ENCODE assay signal across 7 cellular contexts in the genomic region with DNA sequence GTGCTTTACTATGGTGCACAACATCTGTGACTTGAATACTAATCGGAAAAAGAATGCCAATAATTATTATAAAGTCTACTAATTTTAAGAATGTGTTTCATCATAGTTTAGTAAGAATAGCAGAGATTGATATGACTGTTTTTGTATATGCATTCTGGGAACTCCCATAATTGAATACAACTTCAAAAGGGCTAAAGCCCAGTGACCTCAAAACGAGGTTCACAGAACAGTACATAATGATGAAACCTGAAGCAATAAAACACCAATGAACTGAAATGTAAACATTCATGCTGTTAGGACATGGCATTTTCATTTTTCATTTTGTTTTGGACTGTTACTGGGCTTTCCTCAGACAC. TPM values are rescaled to one million over a fixed set of nuclear protein-coding genes. Genes with fewer than 3 reads are reported as not detected.
DNase-seq lines count a peak whose midpoint lies in the region; ATAC-seq, FAIRE-seq and TF ChIP-seq lines count a peak whose summit lies in the region.

No MANE protein-coding gene starts in this region.

- H3K9ac ChIP-seq in keratinocyte (ENCODE audit: control insufficient read depth, extremely low read depth, insufficient read depth, low read length): peak overlapping the region; percentile 93

- H3K4me1 ChIP-seq in keratinocyte (ENCODE audit: control insufficient read depth, extremely low read depth, insufficient read depth, low read length): peaks cover 11% of the 10 kb centered on the region
- peaks cover 8 to 9% of the 10 kb centered on the region in 2 donors for H3K4me1 ChIP-seq in thyroid gland

- H3K4me1 Mint-ChIP-seq in activated naive CD8-positive, alpha-beta T cell treated with anti-CD3 and anti-CD28 coated beads, Interleukin-2, amount 50 U/mL, for 24 hours: peaks cover 18% of the 10 kb centered on the region

- H3K79me2 ChIP-seq in keratinocyte (ENCODE audit: control insufficient read depth, insufficient read depth, low read length): peaks cover 12% of the 10 kb centered on the region

- dilution Hi-C loops in keratinocyte (cut with MboI; ENCODE audit: extremely low pct_ligation_motif_present, low sequenced_read_pairs): no loop called here

- intact Hi-C loops in thyroid gland (cut with DNase I): loop anchor here (10.0 kb wide), 1 partner anchor 60 kb away; no protein-coding TSS in a partner anchor

- no peaks in the 10 kb centered on the region for H3K27me3 Mint-ChIP-seq in activated naive CD8-positive, alpha-beta T cell treated with anti-CD3 and anti-CD28 coated beads, Interleukin-2, amount 50 U/mL, for 24 hours

- DNase-seq in activated naive CD8-positive, alpha-beta T cell treated with anti-CD3 and anti-CD28 coated beads, Interleukin-2, amount 50 U/mL, for 24 hours: no peak
- DNase-seq in keratinocyte (ENCODE audit: low read depth, low spot score) (no peak), thyroid gland (no peak), amniotic stem cell (lab: John Stamatoyannopoulos, UW) (no peak)

- no peaks in the 10 kb centered on the region for H3K9me3 Mint-ChIP-seq in activated naive CD8-positive, alpha-beta T cell treated with anti-CD3 and anti-CD28 coated beads, Interleukin-2, amount 50 U/mL, for 24 hours

- H3K36me3 ChIP-seq in keratinocyte (ENCODE audit: control insufficient read depth in 2 of 2, extremely low read depth in 1 of 2, insufficient read depth in 2 of 2, low read length in 2 of 2) (no peaks in the 10 kb centered on the region), thyroid gland (no peaks in the 10 kb centered on the region)

- no peak for TF ChIP-seq POLR2A in thyroid gland (IDR thresholded peaks at IDR 0.05)

- no peaks in the 10 kb centered on the region for H3K9me1 ChIP-seq in keratinocyte (ENCODE audit: control insufficient read depth, extremely low read depth, insufficient read depth, low read length)

- no peaks in the 10 kb centered on the region for H3K36me3 Mint-ChIP-seq in activated naive CD8-positive, alpha-beta T cell treated with anti-CD3 and anti-CD28 coated beads, Interleukin-2, amount 50 U/mL, for 24 hours (ENCODE audit: low read depth)

- peak overlapping the region; percentile 89 for H3K4me3 Mint-ChIP-seq in activated naive CD8-positive, alpha-beta T cell treated with anti-CD3 and anti-CD28 coated beads, Interleukin-2, amount 50 U/mL, for 24 hours

- H3K4me2 ChIP-seq in keratinocyte (ENCODE audit: control insufficient read depth, extremely low read depth, insufficient read depth, low read depth, low read length): peak overlapping the region; percentile 93

- TF ChIP-seq CTCF in keratinocyte (optimal IDR thresholded peaks at IDR 0.05 in 1 of 3, IDR thresholded peaks at IDR 0.05 in 1 of 3, conservative IDR thresholded peaks at IDR 0.05 in 1 of 3; ENCODE audit: extremely low read depth in 1 of 3, insufficient read depth in 2 of 3, low read length in 3 of 3) (no peak), thyroid gland (IDR thresholded peaks at IDR 0.05) (no peak)

- H4K20me1 ChIP-seq in keratinocyte (ENCODE audit: control insufficient read depth, extremely low read depth, insufficient read depth, low read length): no peaks in the 10 kb centered on the region

- FAIRE-seq in keratinocyte (lab: Jason Lieb, UNC): no peak

- H3K4me3 ChIP-seq in keratinocyte (ENCODE audit: control insufficient read depth in 2 of 3, extremely low read depth in 1 of 3, insufficient read depth in 2 of 3, low read depth in 1 of 3, low read length in 3 of 3): peak overlapping the region; percentile 75 to 94 (median 85)
- H3K4me3 ChIP-seq in thyroid gland (replicated peaks in 1 of 3): peak overlapping the region; percentile 54 to 96 (median 93)

- H3K27ac ChIP-seq in keratinocyte (ENCODE audit: control insufficient read depth, insufficient read depth, low read length): peak overlapping the region; percentile 92
- peak overlapping the region; percentile 77 to 99 (median 99) for H3K27ac ChIP-seq in thyroid gland

- 24 to 33% methylated on average over 2 of the region's 2 CpGs for WGBS in thyroid gland, 2 donors

- peak overlapping the region; percentile 91 for H3K27ac Mint-ChIP-seq in activated naive CD8-positive, alpha-beta T cell treated with anti-CD3 and anti-CD28 coated beads, Interleukin-2, amount 50 U/mL, for 24 hours

- H3K9me3 ChIP-seq in keratinocyte (ENCODE audit: control insufficient read depth, low read depth, low read length): no peaks in the 10 kb centered on the region
- no peaks in the 10 kb centered on the region for H3K9me3 ChIP-seq in thyroid gland

- peak; percentile 36 for ATAC-seq in GM18517 (IDR thresholded peaks at IDR 0.05; ENCODE audit: unreplicated experiment)
- ATAC-seq in HG03378 (IDR thresholded peaks at IDR 0.05; ENCODE audit: unreplicated experiment): peak; percentile 21
- peak; percentile 42 for ATAC-seq in activated naive CD8-positive, alpha-beta T cell treated with anti-CD3 and anti-CD28 coated beads, Interleukin-2, amount 50 U/mL, for 24 hours
- ATAC-seq in HG03280 (IDR thresholded peaks at IDR 0.05; ENCODE audit: unreplicated experiment): no peak

- H3K27me3 ChIP-seq in keratinocyte (ENCODE audit: control insufficient read depth, extremely low read depth, insufficient read depth, low read length) (no peaks in the 10 kb centered on the region), thyroid gland (no peaks in the 10 kb centered on the region)

- H2AFZ ChIP-seq in keratinocyte (ENCODE audit: control insufficient read depth, low read length): peak overlapping the region; percentile 98

RNA-seq across cellular contexts. Expression of gene JMY, which starts 0.7 kb away (rescaled TPM):
- 1.8 to 3.3 TPM (median 2.5 TPM) in 3 replicates for polyA plus RNA-seq in keratinocyte
- 11.6 TPM for polyA plus RNA-seq in keratinocyte (2011; ENCODE audit: low read depth)
- polyA plus RNA-seq in keratinocyte (2011; cell fraction: cytosol; rRNA removed): 1.4 and 2.8 TPM in 2 replicates
- 3.6 and 5.0 TPM in 2 replicates for polyA plus RNA-seq in keratinocyte (2011; cell fraction: nucleus; rRNA removed)
- polyA plus RNA-seq in keratinocyte (2012; ENCODE audit: low replicate concordance): 2.0 and 7.1 TPM in 2 replicates
- 1.1 to 4.3 TPM (median 2.3 TPM) in 3 replicates for polyA minus RNA-seq in keratinocyte
- 3.8 TPM for polyA minus RNA-seq in keratinocyte (2011; cell fraction: cytosol; rRNA and poly(A)+ RNA removed)
- polyA minus RNA-seq in keratinocyte (2011; cell fraction: nucleus; rRNA and poly(A)+ RNA removed): 6.1 and 9.6 TPM in 2 replicates
- total RNA-seq in thyroid gland: 10 to 100 TPM; 29.7 to 48.5 (median 30.9) TPM
